In genomic region chr10:96044686-96045085, GRCh38 we compare ENCODE assay signal across 8 cellular contexts. TPM values are rescaled to one million over a fixed set of nuclear protein-coding genes. Genes with fewer than 3 reads are reported as not detected.
A peak's percentile ranks its signal among the peaks of the same experiment; 100 is the strongest.
DNase-seq lines count a peak whose midpoint lies in the region; ATAC-seq, FAIRE-seq and TF ChIP-seq lines count a peak whose summit lies in the region.

No MANE protein-coding gene starts in this region.

- DNase-seq in MV-4-11 (lab: John Stamatoyannopoulos, UW): peak; percentile 78
- DNase-seq in K562 (ENCODE audit: extremely low read depth in 1 of 4, low spot score in 3 of 4): peak in 1 of 4 experiments; percentile 37
- DNase-seq in lower lobe of right lung: no peak
- DNase-seq in vagina (ENCODE audit: extremely low spot score in 2 of 2): no peak
- no peak for DNase-seq in COLO829 (ENCODE audit: low spot score)

- peak; percentile 63 for FAIRE-seq in K562 (lab: Jason Lieb, UNC)

- TF ChIP-seq POLR2A in K562 (conservative IDR thresholded peaks at IDR 0.05) (no peak), vagina (IDR thresholded peaks at IDR 0.05) (no peak)

- H3K9me2 ChIP-seq in DOHH2 (replicated peaks; ENCODE audit: control insufficient read depth, low read length): no peaks in the 10 kb centered on the region

- no peaks in the 10 kb centered on the region for H3K9me1 ChIP-seq in K562 (ENCODE audit: control insufficient read depth, insufficient read depth, low read length)

- H4K20me1 ChIP-seq in DOHH2 (ENCODE audit: control insufficient read depth, insufficient read depth, low read depth, low read length) (peaks cover 9% of the 10 kb centered on the region; the same call in 1 of the 2 replicates), K562 (replicated peaks; ENCODE audit: control insufficient read depth, insufficient read depth, low read length) (0 out of 2 replicates have a peak, but pooled peaks cover 4% of the 10 kb centered on the region)

- BruUV-seq in K562 (replicated peaks; lab: Mats Ljungman, UMichigan): TSS peak; percentile 29

- H3K4me2 ChIP-seq in DOHH2 (ENCODE audit: low read length) (peak overlapping the region; percentile 69), K562 (ENCODE audit: insufficient read depth, low read length) (peak overlapping the region; percentile 84)

- peak overlapping the region; percentile 89 to 98; a peak in 3 of 4 replicates for H3K9ac ChIP-seq in K562 (ENCODE audit: insufficient read depth in 1 of 2, low read depth in 2 of 2, low read length in 2 of 2)

- H3K9me3 ChIP-seq in DOHH2 (ENCODE audit: control insufficient read depth, insufficient read depth, low read length): no peaks in the 10 kb centered on the region
- no peaks in the 10 kb centered on the region for H3K9me3 ChIP-seq in K562 (replicated peaks; ENCODE audit: control insufficient read depth, insufficient read depth, low read depth, low read length)
- H3K9me3 ChIP-seq in lower lobe of right lung: no peaks in the 10 kb centered on the region
- no peaks in the 10 kb centered on the region for H3K9me3 ChIP-seq in vagina

- TF ChIP-seq CTCF in DOHH2 (IDR thresholded peaks at IDR 0.05; ENCODE audit: low read depth, low read length, poor library complexity, severe bottlenecking) (no peak), K562 (IDR thresholded peaks at IDR 0.05 in 2 of 3, conservative IDR thresholded peaks at IDR 0.05 in 1 of 3; ENCODE audit: insufficient read depth in 2 of 3, low read depth in 1 of 3, low read length in 3 of 3) (no peak), lower lobe of right lung (IDR thresholded peaks at IDR 0.05) (no peak), vagina (IDR thresholded peaks at IDR 0.05) (no peak)

- in situ Hi-C loops in K562 (cut with MboI): loop anchor here (5.0 kb wide), 1 partner anchor 88 kb away; the partner anchor contains the start of gene ZNF518A

- H3K79me2 ChIP-seq in DOHH2 (ENCODE audit: control insufficient read depth, low read length) (peaks cover 70% of the 10 kb centered on the region), K562 (ENCODE audit: control insufficient read depth, insufficient read depth, low read length) (peaks cover 66% of the 10 kb centered on the region)

- peak overlapping the region; percentile 95 for H3K4me3 ChIP-seq in DOHH2 (ENCODE audit: low read length)
- H3K4me3 ChIP-seq in K562: peak overlapping the region; percentile 75
- H3K4me3 ChIP-seq in lower lobe of right lung: peak overlapping the region; percentile 89
- peak overlapping the region; percentile 78 to 81 for H3K4me3 ChIP-seq in vagina

- no peak for TF ChIP-seq EP300 in K562 (IDR thresholded peaks at IDR 0.05; ENCODE audit: low read length)

- H3K27ac ChIP-seq in DOHH2 (ENCODE audit: low read depth, low read length) (peak overlapping the region; percentile 31; the same call in 1 of the 2 replicates), K562 (ENCODE audit: extremely low read depth, low read depth, low read length) (peak overlapping the region; percentile 89), lower lobe of right lung (peak overlapping the region; percentile 92), vagina (peak overlapping the region; percentile 88)

- POLR2A ChIA-PET in K562 (lab: Yijun Ruan, JAX): interaction anchor here (1.8 to 2.9 kb wide), 2 partner anchors 12 to 85 kb away, joined by 4 to 17 read pairs; partner anchors contain the start of gene ZNF518A

- H3K36me3 ChIP-seq in DOHH2 (ENCODE audit: control insufficient read depth, low read length): peaks cover 50% of the 10 kb centered on the region
- peaks cover 29% of the 10 kb centered on the region; the same call in 2 of the 3 replicates for H3K36me3 ChIP-seq in K562 (ENCODE audit: control insufficient read depth, insufficient read depth, low read length)
- peaks cover 4% of the 10 kb centered on the region for H3K36me3 ChIP-seq in lower lobe of right lung
- no peaks in the 10 kb centered on the region for H3K36me3 ChIP-seq in vagina

- CTCF ChIA-PET in K562 (lab: Yijun Ruan, JAX; ENCODE audit: low intra/inter-chr PET ratio): no interaction called here

- TF ChIP-seq RAD21 in K562 (CRISPR knock-in tag; conservative IDR thresholded peaks at IDR 0.05 in 1 of 2, IDR thresholded peaks at IDR 0.05 in 1 of 2): no peak

- ATAC-seq in K562 (peak; percentile 12; the same call in 1 of the 3 replicates), lower lobe of right lung (no peak), HG03442 (IDR thresholded peaks at IDR 0.05; ENCODE audit: unreplicated experiment) (no peak)
- no peak for ATAC-seq in activated CD4-positive, CD25-positive, alpha-beta regulatory T cell treated with anti-CD3 and anti-CD28 coated beads, Interleukin-2, amount 50 U/mL, for 24 hours

- peaks cover 56% of the 10 kb centered on the region for H3K4me1 ChIP-seq in DOHH2 (ENCODE audit: control insufficient read depth, low read length)
- H3K4me1 ChIP-seq in K562 (replicated peaks in 1 of 2; ENCODE audit: control insufficient read depth in 2 of 2, insufficient read depth in 2 of 2, low read length in 2 of 2): peaks cover 11 to 16% of the 10 kb centered on the region in 2 experiments; a peak in 4 of 5 replicates
- H3K4me1 ChIP-seq in lower lobe of right lung: peaks cover 12% of the 10 kb centered on the region
- H3K4me1 ChIP-seq in vagina: peaks cover 20% of the 10 kb centered on the region

- WGBS in K562 (ENCODE audit: insufficient coverage, low coverage, missing lambda C conversion rate): 2% methylated on average over 9 of the region's 9 CpGs

- H3F3A ChIP-seq in DOHH2 (ENCODE audit: control insufficient read depth, insufficient read depth): no peaks in the 10 kb centered on the region

- intact Hi-C loops in K562 (cut with micrococcal nuclease): loop anchor here (5.0 to 10.0 kb wide), 2 partner anchors 108 to 180 kb away; no protein-coding TSS in a partner anchor
- intact Hi-C loops in lower lobe of right lung (cut with DNase I): no loop called here
- intact Hi-C loops in vagina (cut with DNase I): no loop called here

- H2AFZ ChIP-seq in K562 (ENCODE audit: low read depth, low read length): peak overlapping the region; percentile 95; the same call in 1 of the 2 replicates

- no peaks in the 10 kb centered on the region for H3K27me3 ChIP-seq in DOHH2 (ENCODE audit: control insufficient read depth, low read length)
- H3K27me3 ChIP-seq in K562 (ENCODE audit: control insufficient read depth in 2 of 2, insufficient read depth in 2 of 2, low read length in 2 of 2): no peaks in the 10 kb centered on the region
- H3K27me3 ChIP-seq in lower lobe of right lung (ENCODE audit: low read depth): no peaks in the 10 kb centered on the region
- no peaks in the 10 kb centered on the region for H3K27me3 ChIP-seq in vagina

TF ChIP-seq in K562, 482 proteins besides CTCF, POLR2A, EP300 and RAD21 (continues in another document):
- TF ChIP-seq DACH1 (IDR thresholded peaks at IDR 0.05; ENCODE audit: partially characterized antibody) (peak; percentile 23), CEBPB (tag; IDR thresholded peaks at IDR 0.05) (peak; percentile 81), DPF2 (IDR thresholded peaks at IDR 0.05) (peak; percentile 27; the same call in 1 of the 2 replicates), HMBOX1 (IDR thresholded peaks at IDR 0.05) (peak; percentile 62; the same call in 1 of the 2 replicates)

RNA-seq across cellular contexts. Expression of gene CCNJ, which starts 1.3 kb away (rescaled TPM):
- total RNA-seq in K562 (2011; cell fraction: chromatin; rRNA removed; ENCODE audit: low replicate concordance): 6.1 and 9.9 TPM in 2 replicates
- total RNA-seq in K562 (2011; cell fraction: nucleolus; rRNA removed): 4.5 and 7.5 TPM in 2 replicates
- total RNA-seq in K562 (2011; cell fraction: nucleoplasm; rRNA removed): 6.5 and 10.7 TPM in 2 replicates
- 5.5 and 5.9 TPM in 2 replicates for total RNA-seq in K562 (2014; rRNA removed)
- total RNA-seq in K562 (2014; rRNA removed; fragmentation: Illumina TruSeq; extraction: Trizol): 10.8 and 11.7 TPM in 2 replicates
- 8.5 and 9.6 TPM in 2 replicates for total RNA-seq in K562 (2015; rRNA removed; fragmentation: Illumina TruSeq; extraction: Trizol)
- total RNA-seq in K562 (2021): 9.2 TPM in 2 replicates
- polyA plus RNA-seq in K562 (2011; rRNA removed): 15.7 and 16.9 TPM in 2 replicates
- 11.4 and 13.1 TPM in 2 replicates for polyA plus RNA-seq in K562 (2011; cell fraction: cytosol; rRNA removed)
- polyA plus RNA-seq in K562 (2011; cell fraction: nucleus; rRNA removed): 9.5 and 11.2 TPM in 2 replicates
- 5.4 and 5.9 TPM in 2 replicates for polyA plus RNA-seq in K562 (2012)
- polyA plus RNA-seq in K562 (2014; fragmentation: Illumina TruSeq; extraction: Trizol): 10.1 and 10.6 TPM in 2 replicates
- polyA plus RNA-seq in K562 (2014; fragmentation: Nextera tagmentation; extraction: Ambion mirVana): 1 to 10 TPM in 1 of 2 experiments, under 1 TPM in 1; 0.69 to 2.4 TPM
- polyA plus RNA-seq in K562 (2014; rRNA removed): 8.6 and 8.9 TPM in 2 replicates
- polyA minus RNA-seq in K562 (2011; rRNA and poly(A)+ RNA removed): 32.0 and 33.3 TPM in 2 replicates
- 9.4 and 13.2 TPM in 2 replicates for polyA minus RNA-seq in K562 (2011; cell fraction: cytosol; rRNA and poly(A)+ RNA removed)
- polyA minus RNA-seq in K562 (2011; cell fraction: nucleus; rRNA and poly(A)+ RNA removed): 4.7 and 8.8 TPM in 2 replicates
- total RNA-seq in lower lobe of right lung: 8.8 TPM
- total RNA-seq in vagina: 6.9 TPM

Comparison
In these comparisons a context has a peak if more than half of its experiments do, and no peak if none do; other contexts are left out.
1. H3K27ac ChIP-seq: peak in every context shown above with its lines; median percentile 92 in lower lobe of right lung; 89 in K562; 88 in vagina; 31 in DOHH2.